ENCODE assay signal across 2 cellular contexts in the genomic region with DNA sequence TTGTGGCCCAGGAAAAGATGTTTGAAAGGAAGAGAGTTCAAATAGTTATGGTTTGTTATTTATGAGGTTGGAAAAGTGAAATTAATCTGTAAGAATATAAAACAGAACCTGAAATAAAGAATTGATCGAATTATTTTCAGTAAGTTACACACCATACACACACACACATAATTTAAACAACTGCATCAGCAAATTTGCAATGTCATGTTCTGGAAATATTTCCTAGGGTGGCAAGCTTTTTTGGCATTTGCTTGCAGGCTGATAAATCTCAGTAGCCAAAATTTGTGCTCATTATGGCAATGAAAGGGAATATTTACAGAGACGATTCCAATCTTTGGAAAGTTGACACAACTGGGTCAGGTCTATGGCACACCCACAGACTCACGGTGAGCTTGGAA.
A peak's percentile ranks its signal among the peaks of the same experiment; 100 is the strongest.
TF ChIP-seq lines count a peak whose summit lies in the region.

No MANE protein-coding gene starts in this region.

TF ChIP-seq in HepG2, 621 proteins besides CTCF, POLR2A, EP300 and RAD21:
- TF ChIP-seq RELA (CRISPR knock-in tag; IDR thresholded peaks at IDR 0.05) (no peak), ZNF792 (CRISPR knock-in tag; IDR thresholded peaks at IDR 0.05) (no peak), ZNF382 (CRISPR knock-in tag; IDR thresholded peaks at IDR 0.05; ENCODE audit: borderline replicate concordance) (no peak), MAFF (IDR thresholded peaks at IDR 0.05; ENCODE audit: low read depth, low read length) (peak; percentile 72), IRF2 (CRISPR knock-in tag; IDR thresholded peaks at IDR 0.05) (no peak), ZBTB21 (CRISPR knock-in tag; IDR thresholded peaks at IDR 0.05) (no peak), NFATC3 (CRISPR knock-in tag; IDR thresholded peaks at IDR 0.05) (no peak), NFE2L2 (IDR thresholded peaks at IDR 0.05; ENCODE audit: low read length) (peak; percentile 43; the same call in 1 of the 2 replicates), U2AF1 (optimal IDR thresholded peaks at IDR 0.05; ENCODE audit: low read depth, low read length) (no peak), HNF4G (IDR thresholded peaks at IDR 0.05; ENCODE audit: borderline replicate concordance, low read depth, low read length) (no peak), HNF4G (CRISPR knock-in tag; IDR thresholded peaks at IDR 0.05; ENCODE audit: borderline replicate concordance, low read depth) (no peak), ZNF598 (CRISPR knock-in tag; IDR thresholded peaks at IDR 0.05; ENCODE audit: borderline replicate concordance) (no peak), KLF6 (CRISPR knock-in tag; IDR thresholded peaks at IDR 0.05) (no peak), MAFK (conservative IDR thresholded peaks at IDR 0.05 in 1 of 2, IDR thresholded peaks at IDR 0.05 in 1 of 2; ENCODE audit: low read length in 2 of 2) (peak; percentile 80)
- TF ChIP-seq, protein P1, sequence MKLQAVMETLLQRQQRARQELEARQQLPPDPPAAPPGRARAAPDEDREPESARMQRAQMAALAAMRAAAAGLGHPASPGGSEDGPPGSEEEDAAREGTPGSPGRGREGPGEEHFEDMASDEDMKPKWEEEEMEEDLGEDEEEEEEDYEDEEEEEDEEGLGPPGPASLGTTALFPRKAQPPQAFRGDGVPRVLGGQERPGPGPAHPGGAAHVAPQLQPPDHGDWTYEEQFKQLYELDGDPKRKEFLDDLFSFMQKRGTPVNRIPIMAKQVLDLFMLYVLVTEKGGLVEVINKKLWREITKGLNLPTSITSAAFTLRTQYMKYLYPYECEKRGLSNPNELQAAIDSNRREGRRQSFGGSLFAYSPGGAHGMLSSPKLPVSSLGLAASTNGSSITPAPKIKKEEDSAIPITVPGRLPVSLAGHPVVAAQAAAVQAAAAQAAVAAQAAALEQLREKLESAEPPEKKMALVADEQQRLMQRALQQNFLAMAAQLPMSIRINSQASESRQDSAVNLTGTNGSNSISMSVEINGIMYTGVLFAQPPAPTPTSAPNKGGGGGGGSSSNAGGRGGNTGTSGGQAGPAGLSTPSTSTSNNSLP (IDR thresholded peaks at IDR 0.05; ENCODE audit: low read depth, low read length): no peak
- TF ChIP-seq, protein P2, sequence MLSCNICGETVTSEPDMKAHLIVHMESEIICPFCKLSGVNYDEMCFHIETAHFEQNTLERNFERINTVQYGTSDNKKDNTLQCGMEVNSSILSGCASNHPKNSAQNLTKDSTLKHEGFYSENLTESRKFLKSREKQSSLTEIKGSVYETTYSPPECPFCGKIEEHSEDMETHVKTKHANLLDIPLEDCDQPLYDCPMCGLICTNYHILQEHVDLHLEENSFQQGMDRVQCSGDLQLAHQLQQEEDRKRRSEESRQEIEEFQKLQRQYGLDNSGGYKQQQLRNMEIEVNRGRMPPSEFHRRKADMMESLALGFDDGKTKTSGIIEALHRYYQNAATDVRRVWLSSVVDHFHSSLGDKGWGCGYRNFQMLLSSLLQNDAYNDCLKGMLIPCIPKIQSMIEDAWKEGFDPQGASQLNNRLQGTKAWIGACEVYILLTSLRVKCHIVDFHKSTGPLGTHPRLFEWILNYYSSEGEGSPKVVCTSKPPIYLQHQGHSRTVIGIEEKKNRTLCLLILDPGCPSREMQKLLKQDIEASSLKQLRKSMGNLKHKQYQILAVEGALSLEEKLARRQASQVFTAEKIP (CRISPR knock-in tag; IDR thresholded peaks at IDR 0.05; ENCODE audit: borderline replicate concordance): no peak
- TF ChIP-seq, protein P3, sequence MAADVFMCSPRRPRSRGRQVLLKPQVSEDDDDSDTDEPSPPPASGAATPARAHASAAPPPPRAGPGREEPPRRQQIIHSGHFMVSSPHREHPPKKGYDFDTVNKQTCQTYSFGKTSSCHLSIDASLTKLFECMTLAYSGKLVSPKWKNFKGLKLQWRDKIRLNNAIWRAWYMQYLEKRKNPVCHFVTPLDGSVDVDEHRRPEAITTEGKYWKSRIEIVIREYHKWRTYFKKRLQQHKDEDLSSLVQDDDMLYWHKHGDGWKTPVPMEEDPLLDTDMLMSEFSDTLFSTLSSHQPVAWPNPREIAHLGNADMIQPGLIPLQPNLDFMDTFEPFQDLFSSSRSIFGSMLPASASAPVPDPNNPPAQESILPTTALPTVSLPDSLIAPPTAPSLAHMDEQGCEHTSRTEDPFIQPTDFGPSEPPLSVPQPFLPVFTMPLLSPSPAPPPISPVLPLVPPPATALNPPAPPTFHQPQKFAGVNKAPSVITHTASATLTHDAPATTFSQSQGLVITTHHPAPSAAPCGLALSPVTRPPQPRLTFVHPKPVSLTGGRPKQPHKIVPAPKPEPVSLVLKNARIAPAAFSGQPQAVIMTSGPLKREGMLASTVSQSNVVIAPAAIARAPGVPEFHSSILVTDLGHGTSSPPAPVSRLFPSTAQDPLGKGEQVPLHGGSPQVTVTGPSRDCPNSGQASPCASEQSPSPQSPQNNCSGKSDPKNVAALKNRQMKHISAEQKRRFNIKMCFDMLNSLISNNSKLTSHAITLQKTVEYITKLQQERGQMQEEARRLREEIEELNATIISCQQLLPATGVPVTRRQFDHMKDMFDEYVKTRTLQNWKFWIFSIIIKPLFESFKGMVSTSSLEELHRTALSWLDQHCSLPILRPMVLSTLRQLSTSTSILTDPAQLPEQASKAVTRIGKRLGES (CRISPR knock-in tag; IDR thresholded peaks at IDR 0.05; ENCODE audit: borderline replicate concordance): no peak
- TF ChIP-seq, protein P4, sequence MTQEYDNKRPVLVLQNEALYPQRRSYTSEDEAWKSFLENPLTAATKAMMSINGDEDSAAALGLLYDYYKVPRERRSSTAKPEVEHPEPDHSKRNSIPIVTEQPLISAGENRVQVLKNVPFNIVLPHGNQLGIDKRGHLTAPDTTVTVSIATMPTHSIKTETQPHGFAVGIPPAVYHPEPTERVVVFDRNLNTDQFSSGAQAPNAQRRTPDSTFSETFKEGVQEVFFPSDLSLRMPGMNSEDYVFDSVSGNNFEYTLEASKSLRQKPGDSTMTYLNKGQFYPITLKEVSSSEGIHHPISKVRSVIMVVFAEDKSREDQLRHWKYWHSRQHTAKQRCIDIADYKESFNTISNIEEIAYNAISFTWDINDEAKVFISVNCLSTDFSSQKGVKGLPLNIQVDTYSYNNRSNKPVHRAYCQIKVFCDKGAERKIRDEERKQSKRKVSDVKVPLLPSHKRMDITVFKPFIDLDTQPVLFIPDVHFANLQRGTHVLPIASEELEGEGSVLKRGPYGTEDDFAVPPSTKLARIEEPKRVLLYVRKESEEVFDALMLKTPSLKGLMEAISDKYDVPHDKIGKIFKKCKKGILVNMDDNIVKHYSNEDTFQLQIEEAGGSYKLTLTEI (CRISPR knock-in tag; conservative IDR thresholded peaks at IDR 0.05): no peak

TF ChIP-seq in WTC11, 78 proteins besides CTCF, POLR2A, EP300 and RAD21:
- TF ChIP-seq CBFB (CRISPR knock-in tag; IDR thresholded peaks at IDR 0.05; ENCODE audit: low read depth): no peak
- TF ChIP-seq, protein P5, sequence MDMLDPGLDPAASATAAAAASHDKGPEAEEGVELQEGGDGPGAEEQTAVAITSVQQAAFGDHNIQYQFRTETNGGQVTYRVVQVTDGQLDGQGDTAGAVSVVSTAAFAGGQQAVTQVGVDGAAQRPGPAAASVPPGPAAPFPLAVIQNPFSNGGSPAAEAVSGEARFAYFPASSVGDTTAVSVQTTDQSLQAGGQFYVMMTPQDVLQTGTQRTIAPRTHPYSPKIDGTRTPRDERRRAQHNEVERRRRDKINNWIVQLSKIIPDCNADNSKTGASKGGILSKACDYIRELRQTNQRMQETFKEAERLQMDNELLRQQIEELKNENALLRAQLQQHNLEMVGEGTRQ (CRISPR knock-in tag; IDR thresholded peaks at IDR 0.05): no peak
- no peak for TF ChIP-seq KAT7 (CRISPR knock-in tag; IDR thresholded peaks at IDR 0.05; ENCODE audit: borderline replicate concordance)
- TF ChIP-seq, protein P6, sequence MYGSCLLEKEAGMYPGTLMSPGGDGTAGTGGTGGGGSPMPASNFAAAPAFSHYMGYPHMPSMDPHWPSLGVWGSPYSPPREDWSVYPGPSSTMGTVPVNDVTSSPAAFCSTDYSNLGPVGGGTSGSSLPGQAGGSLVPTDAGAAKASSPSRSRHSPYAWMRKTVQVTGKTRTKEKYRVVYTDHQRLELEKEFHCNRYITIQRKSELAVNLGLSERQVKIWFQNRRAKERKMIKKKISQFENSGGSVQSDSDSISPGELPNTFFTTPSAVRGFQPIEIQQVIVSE (CRISPR knock-in tag; IDR thresholded peaks at IDR 0.05; ENCODE audit: borderline replicate concordance): no peak
- TF ChIP-seq ZNF121 (CRISPR knock-in tag; IDR thresholded peaks at IDR 0.05): no peak
- TF ChIP-seq, protein P7, sequence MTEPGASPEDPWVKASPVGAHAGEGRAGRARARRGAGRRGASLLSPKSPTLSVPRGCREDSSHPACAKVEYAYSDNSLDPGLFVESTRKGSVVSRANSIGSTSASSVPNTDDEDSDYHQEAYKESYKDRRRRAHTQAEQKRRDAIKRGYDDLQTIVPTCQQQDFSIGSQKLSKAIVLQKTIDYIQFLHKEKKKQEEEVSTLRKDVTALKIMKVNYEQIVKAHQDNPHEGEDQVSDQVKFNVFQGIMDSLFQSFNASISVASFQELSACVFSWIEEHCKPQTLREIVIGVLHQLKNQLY (CRISPR knock-in tag; IDR thresholded peaks at IDR 0.05): no peak
- TF ChIP-seq, protein P8, sequence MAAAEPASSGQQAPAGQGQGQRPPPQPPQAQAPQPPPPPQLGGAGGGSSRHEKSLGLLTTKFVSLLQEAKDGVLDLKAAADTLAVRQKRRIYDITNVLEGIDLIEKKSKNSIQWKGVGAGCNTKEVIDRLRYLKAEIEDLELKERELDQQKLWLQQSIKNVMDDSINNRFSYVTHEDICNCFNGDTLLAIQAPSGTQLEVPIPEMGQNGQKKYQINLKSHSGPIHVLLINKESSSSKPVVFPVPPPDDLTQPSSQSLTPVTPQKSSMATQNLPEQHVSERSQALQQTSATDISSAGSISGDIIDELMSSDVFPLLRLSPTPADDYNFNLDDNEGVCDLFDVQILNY (CRISPR knock-in tag; IDR thresholded peaks at IDR 0.05): no peak
TF ChIP-seq in WTC11: peak in this region for 0.
